In the genomic region with DNA sequence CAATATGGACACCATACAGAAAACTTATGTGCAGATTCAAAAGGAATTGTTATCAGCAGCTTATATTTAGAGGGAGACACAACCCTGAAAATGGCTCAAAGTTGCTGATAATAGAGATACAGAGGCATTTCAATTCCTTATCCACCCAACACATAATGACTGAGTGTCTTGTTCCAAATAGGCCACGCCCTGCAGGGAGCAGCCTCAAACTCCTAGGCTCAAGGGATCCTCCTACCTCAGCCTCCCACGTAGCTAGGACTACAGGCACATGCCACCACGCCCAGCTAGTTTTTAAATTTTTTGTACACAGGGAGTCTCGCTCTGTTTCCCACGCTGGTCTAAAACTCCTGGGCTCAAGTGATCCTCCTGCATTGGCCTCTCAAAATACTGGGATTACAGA, we compare ENCODE assay signal across 19 cellular contexts.
DNase-seq lines count a peak whose midpoint lies in the region; ATAC-seq and TF ChIP-seq lines count a peak whose summit lies in the region.
"Had no signal": no experiment of that assay in that cellular context is flagged by ENCODE, and none has a peak within 500 bp of the region (broad histone marks: within the 10 kb centered on the region; RNA-seq: fewer than 3 reads in every experiment).

No MANE protein-coding gene starts in this region.

- no peak for TF ChIP-seq POLR2A in spleen (IDR thresholded peaks at IDR 0.05)

- H3K4me2 ChIP-seq in Loucy (ENCODE audit: low read depth, low read length, poor library complexity, severe bottlenecking), result peak overlapping the region; percentile 45
- H3K4me2 ChIP-seq: KMS-11 had no signal

- H3K27ac Mint-ChIP-seq in activated naive CD4-positive, alpha-beta T cell treated with anti-CD3 and anti-CD28 coated beads, Interleukin-2, amount 50 U/mL, for 72 hours, result peak overlapping the region; percentile 22 to 43
- no peak overlapping the region for H3K27ac Mint-ChIP-seq in activated naive CD4-positive, alpha-beta T cell treated with anti-CD3 and anti-CD28 coated beads, Interleukin-2, amount 10 ng/mL, durations not matched to agents 7 days and 5 days
- peak overlapping the region; percentile 63 for H3K27ac Mint-ChIP-seq in central memory CD8-positive, alpha-beta T cell (ENCODE audit: low read depth)

- H3K4me1 ChIP-seq in Loucy (ENCODE audit: insufficient read depth, low read length, poor library complexity, severe bottlenecking) (peaks cover 22% of the 10 kb centered on the region), spleen (peaks cover 0 to 33% (median 14%) of the 10 kb centered on the region in 6 donors)

- no peak for ATAC-seq in activated naive CD4-positive, alpha-beta T cell treated with anti-CD3 and anti-CD28 coated beads, Interleukin-2, amount 50 U/mL, for 72 hours
- no peak for ATAC-seq in central memory CD8-positive, alpha-beta T cell (replicated peaks; ENCODE audit: extremely low read depth, poor library complexity, severe bottlenecking)
- no peak for ATAC-seq in HG03039 (IDR thresholded peaks at IDR 0.05; ENCODE audit: unreplicated experiment)
- no peak for ATAC-seq in GM18868 (IDR thresholded peaks at IDR 0.05; ENCODE audit: unreplicated experiment)
- ATAC-seq: Panc1 had no signal

- peaks cover 22% of the 10 kb centered on the region for H3K4me1 Mint-ChIP-seq in activated naive CD4-positive, alpha-beta T cell treated with anti-CD3 and anti-CD28 coated beads, Interleukin-2, amount 10 ng/mL, durations not matched to agents 7 days and 5 days
- peaks cover 18% of the 10 kb centered on the region for H3K4me1 Mint-ChIP-seq in central memory CD8-positive, alpha-beta T cell
- H3K4me1 Mint-ChIP-seq: CD14-positive monocyte had no signal

- no peak for DNase-seq in activated naive CD4-positive, alpha-beta T cell treated with anti-CD3 and anti-CD28 coated beads, Interleukin-2, amount 50 U/mL, for 72 hours (ENCODE audit: low spot score in 2 of 2)
- no peak for DNase-seq in activated naive CD4-positive, alpha-beta T cell treated with anti-CD3 and anti-CD28 coated beads, Interleukin-2, amount 10 ng/mL, durations not matched to agents 7 days and 5 days
- no peak for DNase-seq in central memory CD8-positive, alpha-beta T cell (ENCODE audit: low spot score in 2 of 2)
- DNase-seq in spleen, result no peak
- no peak for DNase-seq in cerebellar nuclear complex (lab: John Stamatoyannopoulos, UW)
- DNase-seq: Calu3, DMS79, MM.1S, NCI-H1105, NCI-H1694 treated with DMSO at 0.1 percent for 48 hours, NCI-H446, NCI-H748 treated with DMSO at 0.1 percent for 48 hours, SHP77 had no signal

- H3K9me2 ChIP-seq in Loucy (replicated peaks; ENCODE audit: low read depth, low read length), result no peaks in the 10 kb centered on the region

- TF ChIP-seq CTCF in Loucy (conservative IDR thresholded peaks at IDR 0.05; ENCODE audit: low read length) (no peak), spleen (IDR thresholded peaks at IDR 0.05 in 8 of 11, conservative IDR thresholded peaks at IDR 0.05 in 3 of 11) (no peak)

- H3K9me3 Mint-ChIP-seq in activated naive CD4-positive, alpha-beta T cell treated with anti-CD3 and anti-CD28 coated beads, Interleukin-2, amount 50 U/mL, for 72 hours, result peaks cover 3 to 16% of the 10 kb centered on the region in 2 donors
- H3K9me3 Mint-ChIP-seq in activated naive CD4-positive, alpha-beta T cell treated with anti-CD3 and anti-CD28 coated beads, Interleukin-2, amount 10 ng/mL, durations not matched to agents 7 days and 5 days, result peaks cover 12% of the 10 kb centered on the region
- peaks cover 5% of the 10 kb centered on the region for H3K9me3 Mint-ChIP-seq in central memory CD8-positive, alpha-beta T cell

- H3K9ac ChIP-seq in Loucy (ENCODE audit: low read depth, low read length, poor library complexity, severe bottlenecking), result peak overlapping the region; percentile 50
- H3K9ac ChIP-seq: KMS-11 had no signal

- no peak overlapping the region for H3K4me3 Mint-ChIP-seq in activated naive CD4-positive, alpha-beta T cell treated with anti-CD3 and anti-CD28 coated beads, Interleukin-2, amount 10 ng/mL, durations not matched to agents 7 days and 5 days
- no peak overlapping the region for H3K4me3 Mint-ChIP-seq in central memory CD8-positive, alpha-beta T cell
- H3K4me3 Mint-ChIP-seq: CD14-positive monocyte had no signal

- H4K20me1 ChIP-seq in Loucy (ENCODE audit: insufficient read depth, low read length, poor library complexity, severe bottlenecking), result no peaks in the 10 kb centered on the region

- no peaks in the 10 kb centered on the region for H3F3A ChIP-seq in Loucy (ENCODE audit: low read depth)

- CTCF ChIA-PET in activated naive CD4-positive, alpha-beta T cell treated with anti-CD3 and anti-CD28 coated beads, Interleukin-2, amount 10 ng/mL, durations not matched to agents 7 days and 5 days (lab: Charles Lee), result interaction anchor here (0.6 to 1.1 kb wide), 2 partner anchors 12 to 49 kb away, joined by 3 to 4 read pairs; no protein-coding TSS in a partner anchor

- H3K27ac ChIP-seq in spleen, result peak overlapping the region in 5 of 8 donors; percentile 26 to 56 (median 42)
- H3K27ac ChIP-seq: KMS-11 had no signal

- no peak overlapping the region for H3K4me3 ChIP-seq in Loucy (ENCODE audit: low read length, poor library complexity, severe bottlenecking)
- H3K4me3 ChIP-seq in spleen, result no peak overlapping the region

- intact Hi-C loops in spleen (cut with DNase I; ENCODE audit: low total_unique reads), result no loop called here

- peaks cover 9 to 21% of the 10 kb centered on the region in 2 donors for H3K36me3 Mint-ChIP-seq in activated naive CD4-positive, alpha-beta T cell treated with anti-CD3 and anti-CD28 coated beads, Interleukin-2, amount 50 U/mL, for 72 hours
- peaks cover 6% of the 10 kb centered on the region for H3K36me3 Mint-ChIP-seq in activated naive CD4-positive, alpha-beta T cell treated with anti-CD3 and anti-CD28 coated beads, Interleukin-2, amount 10 ng/mL, durations not matched to agents 7 days and 5 days
- peaks cover 2% of the 10 kb centered on the region for H3K36me3 Mint-ChIP-seq in central memory CD8-positive, alpha-beta T cell (ENCODE audit: insufficient read depth)
- H3K36me3 Mint-ChIP-seq: CD14-positive monocyte had no signal

- H3K27me3 ChIP-seq in Loucy (ENCODE audit: insufficient read depth, low read length, poor library complexity, severe bottlenecking) (no peaks in the 10 kb centered on the region), spleen (replicated peaks in 1 of 7) (no peaks in the 10 kb centered on the region)

- H2AFZ ChIP-seq in Loucy (ENCODE audit: low read length), result no peak overlapping the region

- no peaks in the 10 kb centered on the region for H3K27me3 Mint-ChIP-seq in activated naive CD4-positive, alpha-beta T cell treated with anti-CD3 and anti-CD28 coated beads, Interleukin-2, amount 10 ng/mL, durations not matched to agents 7 days and 5 days
- no peaks in the 10 kb centered on the region for H3K27me3 Mint-ChIP-seq in central memory CD8-positive, alpha-beta T cell

- 82 to 90% (median 85%) methylated on average over 5 of the region's 5 CpGs for WGBS in spleen, 5 donors

- H3K36me3 ChIP-seq in Loucy (ENCODE audit: insufficient read depth, low read length) (no peaks in the 10 kb centered on the region), spleen (no peaks in the 10 kb centered on the region)

- H3K9me3 ChIP-seq in Loucy (ENCODE audit: insufficient read depth, low read depth, low read length) (no peaks in the 10 kb centered on the region), spleen (peaks cover 0 to 9% (median 3%) of the 10 kb centered on the region in 8 donors)

- H3K79me2 ChIP-seq in Loucy (ENCODE audit: insufficient read depth, low read length), result no peaks in the 10 kb centered on the region
